ENCODE assay signal across 1 cellular context in genomic region chr11:69057801-69058200, GRCh38.
TF ChIP-seq lines count a peak whose summit lies in the region.

No MANE protein-coding gene starts in this region.

TF ChIP-seq in HepG2, 621 proteins besides CTCF, POLR2A, EP300 and RAD21:
- TF ChIP-seq AGO2 (optimal IDR thresholded peaks at IDR 0.05; ENCODE audit: low read depth, low read length): peak; percentile 10
- TF ChIP-seq TBL1XR1 (IDR thresholded peaks at IDR 0.05; ENCODE audit: borderline replicate concordance, low read length, partially characterized antibody): no peak
